ENCODE assay signal across 3 cellular contexts in the genomic region with DNA sequence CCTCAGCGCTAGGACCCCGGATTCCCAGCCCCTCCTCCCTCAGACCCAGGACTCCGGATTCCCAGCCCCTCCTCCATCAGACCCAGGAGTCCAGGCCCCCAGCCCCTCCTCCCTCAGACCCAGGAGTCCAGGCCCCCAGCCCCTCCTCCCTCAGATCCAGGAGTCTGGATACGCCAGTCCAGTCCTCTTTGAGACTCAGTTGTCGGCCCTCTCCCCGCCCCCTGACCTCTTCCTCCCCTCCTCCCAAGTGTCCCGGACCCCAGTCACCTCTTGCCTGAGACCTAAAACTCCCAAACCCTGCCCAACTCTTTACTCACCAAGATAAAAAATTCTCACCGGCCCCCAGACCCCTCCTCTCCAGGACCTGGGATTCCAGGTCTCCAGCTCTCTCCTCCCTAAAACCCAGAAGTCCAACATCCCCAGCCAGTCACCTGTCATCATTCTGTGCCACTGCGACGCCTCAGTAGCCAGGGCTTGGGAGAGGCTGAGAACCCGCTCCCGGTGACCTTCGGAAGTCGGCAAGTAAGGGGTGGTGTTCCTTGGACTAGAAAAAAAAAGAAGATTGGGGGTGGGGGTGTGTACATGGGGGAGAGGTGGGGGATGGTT.
TF ChIP-seq lines count a peak whose summit lies in the region.

No MANE protein-coding gene starts in this region.

TF ChIP-seq in SK-N-SH, 30 proteins besides CTCF, POLR2A, EP300 and RAD21 (continued from another document):
- TF ChIP-seq, protein P1, sequence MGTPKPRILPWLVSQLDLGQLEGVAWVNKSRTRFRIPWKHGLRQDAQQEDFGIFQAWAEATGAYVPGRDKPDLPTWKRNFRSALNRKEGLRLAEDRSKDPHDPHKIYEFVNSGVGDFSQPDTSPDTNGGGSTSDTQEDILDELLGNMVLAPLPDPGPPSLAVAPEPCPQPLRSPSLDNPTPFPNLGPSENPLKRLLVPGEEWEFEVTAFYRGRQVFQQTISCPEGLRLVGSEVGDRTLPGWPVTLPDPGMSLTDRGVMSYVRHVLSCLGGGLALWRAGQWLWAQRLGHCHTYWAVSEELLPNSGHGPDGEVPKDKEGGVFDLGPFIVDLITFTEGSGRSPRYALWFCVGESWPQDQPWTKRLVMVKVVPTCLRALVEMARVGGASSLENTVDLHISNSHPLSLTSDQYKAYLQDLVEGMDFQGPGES (IDR thresholded peaks at IDR 0.05; ENCODE audit: low read depth, low read length), result no peak
- TF ChIP-seq SMC3 (IDR thresholded peaks at IDR 0.05; ENCODE audit: low read depth, low read length), result no peak
- TF ChIP-seq FOXM1 (IDR thresholded peaks at IDR 0.05; ENCODE audit: low read depth), result no peak
- TF ChIP-seq MAX (IDR thresholded peaks at IDR 0.05; ENCODE audit: low read depth), result no peak
- TF ChIP-seq NFIC (IDR thresholded peaks at IDR 0.05; ENCODE audit: borderline replicate concordance), result no peak
- TF ChIP-seq RXRA (IDR thresholded peaks at IDR 0.05; ENCODE audit: borderline replicate concordance, low read depth), result no peak
- TF ChIP-seq TAF1 (IDR thresholded peaks at IDR 0.05; ENCODE audit: borderline replicate concordance, low read depth, low read length), result no peak
- no peak for TF ChIP-seq YY1 (IDR thresholded peaks at IDR 0.05; ENCODE audit: low read depth)
- TF ChIP-seq RFX5 (IDR thresholded peaks at IDR 0.05; ENCODE audit: low read length), result no peak
- TF ChIP-seq GATA2 (CRISPR knock-in tag; IDR thresholded peaks at IDR 0.05), result no peak
- no peak for TF ChIP-seq FOXJ3 (CRISPR knock-in tag; IDR thresholded peaks at IDR 0.05)
TF ChIP-seq in SK-N-SH: peak in this region for 0.

TF ChIP-seq in SK-N-SH treated with all-trans-retinoic acid at 6 μM for 48 hours, 23 proteins besides CTCF, POLR2A, EP300 and RAD21 (continued from another document):
- no peak for TF ChIP-seq POU6F1 (CRISPR knock-in tag; IDR thresholded peaks at IDR 0.05; ENCODE audit: borderline replicate concordance, low read depth)

TF ChIP-seq in WTC11, 78 proteins besides CTCF, POLR2A, EP300 and RAD21 (continued from another document):
- TF ChIP-seq ZNF281 (CRISPR knock-in tag; IDR thresholded peaks at IDR 0.05), result no peak
- TF ChIP-seq, protein P2, sequence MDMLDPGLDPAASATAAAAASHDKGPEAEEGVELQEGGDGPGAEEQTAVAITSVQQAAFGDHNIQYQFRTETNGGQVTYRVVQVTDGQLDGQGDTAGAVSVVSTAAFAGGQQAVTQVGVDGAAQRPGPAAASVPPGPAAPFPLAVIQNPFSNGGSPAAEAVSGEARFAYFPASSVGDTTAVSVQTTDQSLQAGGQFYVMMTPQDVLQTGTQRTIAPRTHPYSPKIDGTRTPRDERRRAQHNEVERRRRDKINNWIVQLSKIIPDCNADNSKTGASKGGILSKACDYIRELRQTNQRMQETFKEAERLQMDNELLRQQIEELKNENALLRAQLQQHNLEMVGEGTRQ (CRISPR knock-in tag; IDR thresholded peaks at IDR 0.05), result no peak
- TF ChIP-seq TCF7 (CRISPR knock-in tag; IDR thresholded peaks at IDR 0.05; ENCODE audit: low read depth), result no peak
- TF ChIP-seq, protein P3, sequence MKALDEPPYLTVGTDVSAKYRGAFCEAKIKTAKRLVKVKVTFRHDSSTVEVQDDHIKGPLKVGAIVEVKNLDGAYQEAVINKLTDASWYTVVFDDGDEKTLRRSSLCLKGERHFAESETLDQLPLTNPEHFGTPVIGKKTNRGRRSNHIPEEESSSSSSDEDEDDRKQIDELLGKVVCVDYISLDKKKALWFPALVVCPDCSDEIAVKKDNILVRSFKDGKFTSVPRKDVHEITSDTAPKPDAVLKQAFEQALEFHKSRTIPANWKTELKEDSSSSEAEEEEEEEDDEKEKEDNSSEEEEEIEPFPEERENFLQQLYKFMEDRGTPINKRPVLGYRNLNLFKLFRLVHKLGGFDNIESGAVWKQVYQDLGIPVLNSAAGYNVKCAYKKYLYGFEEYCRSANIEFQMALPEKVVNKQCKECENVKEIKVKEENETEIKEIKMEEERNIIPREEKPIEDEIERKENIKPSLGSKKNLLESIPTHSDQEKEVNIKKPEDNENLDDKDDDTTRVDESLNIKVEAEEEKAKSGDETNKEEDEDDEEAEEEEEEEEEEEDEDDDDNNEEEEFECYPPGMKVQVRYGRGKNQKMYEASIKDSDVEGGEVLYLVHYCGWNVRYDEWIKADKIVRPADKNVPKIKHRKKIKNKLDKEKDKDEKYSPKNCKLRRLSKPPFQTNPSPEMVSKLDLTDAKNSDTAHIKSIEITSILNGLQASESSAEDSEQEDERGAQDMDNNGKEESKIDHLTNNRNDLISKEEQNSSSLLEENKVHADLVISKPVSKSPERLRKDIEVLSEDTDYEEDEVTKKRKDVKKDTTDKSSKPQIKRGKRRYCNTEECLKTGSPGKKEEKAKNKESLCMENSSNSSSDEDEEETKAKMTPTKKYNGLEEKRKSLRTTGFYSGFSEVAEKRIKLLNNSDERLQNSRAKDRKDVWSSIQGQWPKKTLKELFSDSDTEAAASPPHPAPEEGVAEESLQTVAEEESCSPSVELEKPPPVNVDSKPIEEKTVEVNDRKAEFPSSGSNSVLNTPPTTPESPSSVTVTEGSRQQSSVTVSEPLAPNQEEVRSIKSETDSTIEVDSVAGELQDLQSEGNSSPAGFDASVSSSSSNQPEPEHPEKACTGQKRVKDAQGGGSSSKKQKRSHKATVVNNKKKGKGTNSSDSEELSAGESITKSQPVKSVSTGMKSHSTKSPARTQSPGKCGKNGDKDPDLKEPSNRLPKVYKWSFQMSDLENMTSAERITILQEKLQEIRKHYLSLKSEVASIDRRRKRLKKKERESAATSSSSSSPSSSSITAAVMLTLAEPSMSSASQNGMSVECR (CRISPR knock-in tag; IDR thresholded peaks at IDR 0.05; ENCODE audit: borderline replicate concordance), result no peak
- no peak for TF ChIP-seq NR1H2 (CRISPR knock-in tag; IDR thresholded peaks at IDR 0.05)
- TF ChIP-seq ZNF219 (CRISPR knock-in tag; IDR thresholded peaks at IDR 0.05; ENCODE audit: borderline replicate concordance), result no peak
